19 cellular contexts compared by ENCODE assay signal in the genomic region with DNA sequence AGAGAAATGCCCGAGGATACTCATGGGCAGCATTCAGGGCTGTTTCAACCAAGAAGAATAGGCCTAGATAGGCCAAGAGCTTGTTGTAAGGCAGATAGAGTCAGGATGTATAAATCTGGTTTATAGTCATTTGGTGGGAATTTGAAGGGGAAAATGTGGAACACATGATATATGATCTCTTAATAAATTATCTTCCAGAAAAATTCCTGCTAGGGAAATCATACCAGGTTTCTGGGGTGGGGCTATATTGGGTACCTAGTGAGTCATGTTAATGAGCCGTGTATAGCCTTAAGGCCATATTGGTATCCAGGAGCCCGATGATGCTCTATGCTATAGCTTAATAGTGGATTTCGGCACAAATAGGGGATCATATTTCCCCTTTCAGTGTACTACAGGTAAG. TPM values are rescaled to one million over a fixed set of nuclear protein-coding genes. Genes with fewer than 3 reads are reported as not detected.
DNase-seq lines count a peak whose midpoint lies in the region; ATAC-seq and TF ChIP-seq lines count a peak whose summit lies in the region.
"Had no signal": no experiment of that assay in that cellular context is flagged by ENCODE, and none has a peak within 500 bp of the region (broad histone marks: within the 10 kb centered on the region; RNA-seq: fewer than 3 reads in every experiment).

No MANE protein-coding gene starts in this region.

- H3K4me1 ChIP-seq in H9 (ENCODE audit: insufficient read depth, low read length) = no peaks in the 10 kb centered on the region; the same call in 1 of the 2 replicates
- H3K4me1 ChIP-seq in PC-3 (ENCODE audit: insufficient read depth, low read length) = peaks cover 46% of the 10 kb centered on the region
- no peaks in the 10 kb centered on the region for H3K4me1 ChIP-seq in right atrium auricular region
- H3K4me1 ChIP-seq: BE2C had no signal

- no peak overlapping the region for H2BK5ac ChIP-seq in H9 (ENCODE audit: insufficient read length, low read length)

- BruUV-seq in PC-3 (replicated peaks; lab: Mats Ljungman, UMichigan) = no TSS peak

- no peak overlapping the region for H4K5ac ChIP-seq in H9 (ENCODE audit: insufficient read length, low read depth, low read length)

- H3K79me2 ChIP-seq in H9 (ENCODE audit: insufficient read depth, low read length) (no peaks in the 10 kb centered on the region), PC-3 (ENCODE audit: low read length) (no peaks in the 10 kb centered on the region)

- peak overlapping the region; percentile 87 for H3K27ac ChIP-seq in H9 (ENCODE audit: insufficient read length, low read depth, low read length)
- peak overlapping the region; percentile 89 for H3K27ac ChIP-seq in PC-3 (ENCODE audit: low read length)
- no peak overlapping the region for H3K27ac ChIP-seq in right atrium auricular region
- no peak overlapping the region for H3K27ac ChIP-seq in caudate nucleus (ENCODE audit: low read depth, low read length)
- H3K27ac ChIP-seq: GM23248 had no signal

- H3K79me1 ChIP-seq in H9 (ENCODE audit: insufficient read depth, low read depth, low read length, poor library complexity, severe bottlenecking) = no peaks in the 10 kb centered on the region

- H3K9ac ChIP-seq in H9 (ENCODE audit: extremely low read depth, insufficient read length, low read length) (no peak overlapping the region), PC-3 (ENCODE audit: low read length) (peak overlapping the region; percentile 35)
- H3K9ac ChIP-seq: GM23248 had no signal

- H4K20me1 ChIP-seq in H9 (ENCODE audit: control insufficient read depth, insufficient read depth, insufficient read length) (no peaks in the 10 kb centered on the region), PC-3 (ENCODE audit: low read length) (no peaks in the 10 kb centered on the region)

- no peak for DNase-seq in H9
- peak; percentile 88 for DNase-seq in PC-3
- peak; percentile 74 for DNase-seq in epithelial cell of esophagus (ENCODE audit: low read depth)
- no peak for DNase-seq in right atrium auricular region (ENCODE audit: low spot score)
- DNase-seq in caudate nucleus (lab: John Stamatoyannopoulos, UW) = no peak
- DNase-seq: BE2C, GM23248, KBM-7, NCI-H1105 treated with DMSO at 0.1 percent for 48 hours, NCI-H2029 treated with DMSO at 0.1 percent for 48 hours, NCI-H2171, NCI-H524 treated with DMSO at 0.1 percent for 48 hours, NCI-H82, SHP77 had no signal

- H3K4me1 Mint-ChIP-seq in H9 = peaks cover 29 to 35% of the 10 kb centered on the region in 2 experiments

- no peaks in the 10 kb centered on the region; the same call in 1 of the 2 replicates for H3K27me3 Mint-ChIP-seq in H9 (ENCODE audit: low read depth)

- no peak overlapping the region for H3K23ac ChIP-seq in H9 (ENCODE audit: insufficient read length, low read depth, low read length)

- H3K56ac ChIP-seq in H9 (ENCODE audit: insufficient read length, low read depth, low read length) = no peak overlapping the region

- no peaks in the 10 kb centered on the region for H3K36me3 ChIP-seq in PC-3 (ENCODE audit: low read depth, low read length)
- H3K36me3 ChIP-seq in right atrium auricular region = no peaks in the 10 kb centered on the region
- H3K36me3 ChIP-seq: BE2C had no signal

- no peak for TF ChIP-seq CTCF in H9 (conservative IDR thresholded peaks at IDR 0.05)
- TF ChIP-seq CTCF in PC-3 (conservative IDR thresholded peaks at IDR 0.05; ENCODE audit: low read depth, low read length) = no peak
- no peak for TF ChIP-seq CTCF in epithelial cell of esophagus (IDR thresholded peaks at IDR 0.05; ENCODE audit: insufficient read depth, low read depth, low read length, missing control alignments)
- TF ChIP-seq CTCF in right atrium auricular region (IDR thresholded peaks at IDR 0.05) = no peak

- no peaks in the 10 kb centered on the region for H3K9me3 ChIP-seq in H9 (ENCODE audit: control insufficient read depth, low read depth, low read length)
- H3K9me3 ChIP-seq in PC-3 (ENCODE audit: low read length) = no peaks in the 10 kb centered on the region
- no peaks in the 10 kb centered on the region for H3K9me3 ChIP-seq in right atrium auricular region
- H3K9me3 ChIP-seq: BE2C had no signal

- H3K9me3 Mint-ChIP-seq in H9 = peaks cover 33 to 38% of the 10 kb centered on the region in 2 experiments

- H2AK5ac ChIP-seq in H9 (ENCODE audit: insufficient read length, low read length) = no peak overlapping the region

- H2BK20ac ChIP-seq in H9 (ENCODE audit: low read depth, low read length, poor library complexity, severe bottlenecking) = no peak overlapping the region

- no peak overlapping the region for H3K14ac ChIP-seq in H9 (ENCODE audit: insufficient read depth, low read length)

- H3T11ph ChIP-seq in H9 (ENCODE audit: low read length) = no peak overlapping the region

- H2AFZ ChIP-seq in H9 (ENCODE audit: low read length) (no peak overlapping the region), PC-3 (ENCODE audit: low read length) (no peak overlapping the region)
- H2AFZ ChIP-seq: GM23248 had no signal

- no peak overlapping the region for H2BK12ac ChIP-seq in H9 (ENCODE audit: insufficient read length, low read depth, low read length)

- H3K9me2 ChIP-seq in PC-3 (replicated peaks; ENCODE audit: low read length) = no peaks in the 10 kb centered on the region

- WGBS in H9 (ENCODE audit: extremely low coverage, insufficient read length, low lambda C conversion rate) = no CpG with 5 or more reads among the region's 4 CpGs

- H2BK120ac ChIP-seq in H9 (ENCODE audit: low read depth, low read length, poor library complexity, severe bottlenecking) = no peak overlapping the region

- no peaks in the 10 kb centered on the region for H3K23me2 ChIP-seq in H9 (ENCODE audit: insufficient read length, low read depth, low read length, poor library complexity, severe bottlenecking)

- no peak overlapping the region for H3K4ac ChIP-seq in H9 (ENCODE audit: low read depth, low read length)

- peak overlapping the region; percentile 50 to 96 (median 91); a peak in 4 of 7 replicates for H3K27ac Mint-ChIP-seq in H9
- H3K27ac Mint-ChIP-seq: T-helper 1 cell treated with Interleukin-12 subunit alpha and Interleukin-12 subunit beta and Interleukin-4 antibody, amounts not matched to agents 30 μg/mL and 1 μg/mL, for 36 hours had no signal

- H3K27me3 ChIP-seq in H9 (ENCODE audit: insufficient read depth, low read length) (no peaks in the 10 kb centered on the region), PC-3 (ENCODE audit: low read length) (no peaks in the 10 kb centered on the region), right atrium auricular region (no peaks in the 10 kb centered on the region)

- no peak overlapping the region for H3K4me2 ChIP-seq in H9 (ENCODE audit: insufficient read depth, insufficient read length, low read length)
- H3K4me2 ChIP-seq in PC-3 (ENCODE audit: low read length) = peak overlapping the region; percentile 31; the same call in 1 of the 2 replicates

- peaks cover 31 to 46% (median 39%) of the 10 kb centered on the region in 3 experiments for H3K36me3 Mint-ChIP-seq in H9 (ENCODE audit: insufficient read depth in 1 of 3, low read depth in 3 of 3)

- H3K4me3 Mint-ChIP-seq in H9 = no peak overlapping the region
- H3K4me3 Mint-ChIP-seq: T-helper 1 cell treated with Interleukin-12 subunit alpha and Interleukin-12 subunit beta and Interleukin-4 antibody, amounts not matched to agents 30 μg/mL and 1 μg/mL, for 36 hours had no signal

- H3F3A ChIP-seq in PC-3 (ENCODE audit: low read length, unreplicated experiment) = no peaks in the 10 kb centered on the region

- POLR2A ChIA-PET in PC-3 (lab: Charles Lee; ENCODE audit: unreplicated experiment) = no interaction called here

- CTCF ChIA-PET in PC-3 (lab: Charles Lee) = interaction anchor here (0.5 kb wide), 1 partner anchor 9 kb away, joined by 3 read pairs; no protein-coding TSS in a partner anchor

- intact Hi-C loops in PC-3 (cut with micrococcal nuclease) = no loop called here

- peak; percentile 68 for ATAC-seq in PC-3
- no peak for ATAC-seq in HG02973 (IDR thresholded peaks at IDR 0.05; ENCODE audit: unreplicated experiment)
- ATAC-seq in HG03045 (IDR thresholded peaks at IDR 0.05; ENCODE audit: unreplicated experiment) = no peak
- ATAC-seq: HCT116 had no signal

- H4K8ac ChIP-seq in H9 (replicated peaks; ENCODE audit: insufficient read length, low read depth, low read length) = no peak overlapping the region

- no peak overlapping the region for H2BK15ac ChIP-seq in H9 (ENCODE audit: low read depth, low read length)

- no peak overlapping the region for H4K91ac ChIP-seq in H9 (ENCODE audit: insufficient read length, low read depth, low read length)

- no peak overlapping the region for H3K18ac ChIP-seq in H9 (ENCODE audit: insufficient read length, low read depth, low read length)

- H3K4me3 ChIP-seq in PC-3 (ENCODE audit: low read length) (no peak overlapping the region), epithelial cell of esophagus (ENCODE audit: low read length) (no peak overlapping the region), right atrium auricular region (no peak overlapping the region)
- H3K4me3 ChIP-seq: GM23248 had no signal

RNA-seq across cellular contexts. Expression of gene HTR2A, which starts 51.5 kb away (rescaled TPM):
- not detected in 2 replicates for total RNA-seq in H9 (2021)
- total RNA-seq in PC-3 (2014; rRNA removed) = 0.04 TPM in 1 of 2 replicates, not detected in the other
- under 1 TPM; 0.16 to 0.78 TPM for total RNA-seq in right atrium auricular region
- total RNA-seq: A673 had no signal

Comparison
In these comparisons a context has a peak if more than half of its experiments do, and no peak if none do; other contexts are left out.
1. DNase-seq: peak in PC-3 (single experiment) and epithelial cell of esophagus (single experiment); none in H9 (single experiment), right atrium auricular region (single experiment) and caudate nucleus (0 of 61).
2. H3K27ac ChIP-seq: peak in H9 (single experiment) and PC-3 (single experiment); none in right atrium auricular region (0 of 2) and caudate nucleus (single experiment).